14 cellular contexts compared by ENCODE assay signal in the genomic region with DNA sequence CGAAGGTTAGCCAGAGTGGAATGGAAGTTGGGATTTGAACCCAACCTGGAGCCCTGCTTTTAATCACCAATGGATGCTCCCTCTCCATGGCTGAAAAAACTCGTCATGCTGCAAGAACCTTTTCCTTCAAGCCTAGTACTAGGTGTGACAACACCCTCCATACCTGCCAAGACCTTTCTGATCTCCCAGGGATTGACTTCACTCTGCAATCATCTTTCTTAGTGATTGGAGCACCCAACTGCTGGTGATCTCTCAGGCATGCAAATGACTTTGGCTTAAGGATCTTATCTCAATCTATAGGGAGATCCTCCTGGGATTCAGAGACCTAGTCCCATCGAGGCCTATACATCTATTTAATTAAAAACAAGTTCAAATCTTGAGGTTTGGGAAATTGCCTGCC. TPM values are rescaled to one million over a fixed set of nuclear protein-coding genes. Genes with fewer than 3 reads are reported as not detected.
DNase-seq lines count a peak whose midpoint lies in the region; ATAC-seq and TF ChIP-seq lines count a peak whose summit lies in the region.
"Had no signal": no experiment of that assay in that cellular context is flagged by ENCODE, and none has a peak within 500 bp of the region (broad histone marks: within the 10 kb centered on the region; RNA-seq: fewer than 3 reads in every experiment).

No MANE protein-coding gene starts in this region.

- peaks cover 56% of the 10 kb centered on the region for H3K4me1 Mint-ChIP-seq in brain
- H3K4me1 Mint-ChIP-seq: stimulated activated memory B cell treated with anti-CD40 and anti-IgM and Interleukin-4, amounts not matched to agents 10 μg/mL and 1 μg/mL and 100 μg/mL, for 72 hours had no signal

- H3K4me3 ChIP-seq in AG04450 (ENCODE audit: low read depth, low read length) (no peak overlapping the region), mesodermal cell (ENCODE audit: extremely low read depth, insufficient read depth, low read length, poor library complexity, severe bottlenecking) (no peak overlapping the region), MG63 (no peak overlapping the region)
- H3K4me3 ChIP-seq: BLaER1 had no signal

- H3K27me3 ChIP-seq in AG04450 (ENCODE audit: control insufficient read depth, insufficient read depth, low read length) (no peaks in the 10 kb centered on the region), MG63 (no peaks in the 10 kb centered on the region)
- H3K27me3 ChIP-seq: BLaER1 had no signal

- TF ChIP-seq CTCF in AG04450 (IDR thresholded peaks at IDR 0.05; ENCODE audit: low read depth, low read length) (no peak), brain (conservative IDR thresholded peaks at IDR 0.05) (no peak)

- ATAC-seq in HG02610 (IDR thresholded peaks at IDR 0.05; ENCODE audit: unreplicated experiment) (peak; percentile 1), HG03520 (IDR thresholded peaks at IDR 0.05; ENCODE audit: unreplicated experiment) (no peak), GM21367 (IDR thresholded peaks at IDR 0.05; ENCODE audit: unreplicated experiment) (no peak), GM19351 (IDR thresholded peaks at IDR 0.05; ENCODE audit: unreplicated experiment) (no peak)

- H3K36me3 ChIP-seq in mesodermal cell (ENCODE audit: control insufficient read depth, insufficient read depth, low read length) (no peaks in the 10 kb centered on the region), MG63 (no peaks in the 10 kb centered on the region)
- H3K36me3 ChIP-seq: BLaER1 had no signal

- peaks cover 60% of the 10 kb centered on the region for H3K4me1 ChIP-seq in mesodermal cell (ENCODE audit: control insufficient read depth, insufficient read depth, low read length, poor library complexity, severe bottlenecking)

- H3K9me3 ChIP-seq in AG04450 (ENCODE audit: control insufficient read depth, insufficient read depth, low read length): peaks cover 3% of the 10 kb centered on the region; the same call in 1 of the 2 replicates
- no peaks in the 10 kb centered on the region for H3K9me3 ChIP-seq in mesodermal cell (ENCODE audit: control insufficient read depth, low read length)
- H3K9me3 ChIP-seq in MG63: no peaks in the 10 kb centered on the region
- H3K9me3 ChIP-seq: BLaER1 had no signal

- H3K27ac Mint-ChIP-seq in brain: peak overlapping the region in 3 of 5 experiments; percentile 40 to 91 (median 84)
- H3K27ac Mint-ChIP-seq: stimulated activated memory B cell treated with anti-CD40 and anti-IgM and Interleukin-4, amounts not matched to agents 10 μg/mL and 1 μg/mL and 100 μg/mL, for 72 hours had no signal

- no peak for DNase-seq in AG04450 (ENCODE audit: low read depth, low spot score)
- DNase-seq in MG63: no peak
- DNase-seq: NCI-H524 treated with DMSO at 0.1 percent for 48 hours, SHP77 treated with DMSO at 0.1 percent for 48 hours had no signal

- H3K27ac ChIP-seq in AG04450 (ENCODE audit: low read depth, low read length): peak overlapping the region; percentile 71
- peak overlapping the region; percentile 86 for H3K27ac ChIP-seq in mesodermal cell (ENCODE audit: low read depth, low read length, severe bottlenecking)
- H3K27ac ChIP-seq: BLaER1 had no signal

- peaks cover 0 to 7% (median 0%) of the 10 kb centered on the region in 5 experiments for H3K9me3 Mint-ChIP-seq in brain
- H3K9me3 Mint-ChIP-seq: stimulated activated memory B cell treated with anti-CD40 and anti-IgM and Interleukin-4, amounts not matched to agents 10 μg/mL and 1 μg/mL and 100 μg/mL, for 72 hours had no signal

- H3K4me3 Mint-ChIP-seq in brain: no peak overlapping the region
- H3K4me3 Mint-ChIP-seq: stimulated activated memory B cell treated with anti-CD40 and anti-IgM and Interleukin-4, amounts not matched to agents 10 μg/mL and 1 μg/mL and 100 μg/mL, for 72 hours had no signal

- POLR2A ChIA-PET in AG04450 (lab: Yijun Ruan, JAX): no interaction called here

- CTCF ChIA-PET in AG04450 (lab: Charles Lee): interaction anchor here (1.2 to 3.9 kb wide), 2 partner anchors 13 to 29 kb away, joined by 3 to 18 read pairs; no protein-coding TSS in a partner anchor

- peaks cover 3% of the 10 kb centered on the region for H3K27me3 Mint-ChIP-seq in brain

- WGBS in mesodermal cell (ENCODE audit: insufficient coverage in 2 of 2), 2 experiments: 90 to 92% methylated on average over 1 to 2 of the region's 3 CpGs

- H3K36me3 Mint-ChIP-seq in brain: no peaks in the 10 kb centered on the region
- H3K36me3 Mint-ChIP-seq: stimulated activated memory B cell treated with anti-CD40 and anti-IgM and Interleukin-4, amounts not matched to agents 10 μg/mL and 1 μg/mL and 100 μg/mL, for 72 hours had no signal

RNA-seq across cellular contexts. Expression of a gene that starts 23.5 kb away (rescaled TPM):
- polyA plus RNA-seq in AG04450 (2011; rRNA removed): not detected in 2 replicates
- not detected in 2 replicates for polyA minus RNA-seq in AG04450 (2011; rRNA and poly(A)+ RNA removed)
- not detected for polyA plus RNA-seq in brain (ENCODE audit: insufficient read depth, low read depth, low replicate concordance)
- polyA plus RNA-seq in mesodermal cell (2013, experiment 1 of 2): not detected
- not detected for polyA plus RNA-seq in mesodermal cell (2013, experiment 2 of 2)
- not detected in 2 replicates for total RNA-seq in MG63 (2014; rRNA removed; shearing (Covaris generic); ENCODE audit: low replicate concordance)
- total RNA-seq: lung microvascular endothelial cell, omental fat pad had no signal
